In the genomic region with DNA sequence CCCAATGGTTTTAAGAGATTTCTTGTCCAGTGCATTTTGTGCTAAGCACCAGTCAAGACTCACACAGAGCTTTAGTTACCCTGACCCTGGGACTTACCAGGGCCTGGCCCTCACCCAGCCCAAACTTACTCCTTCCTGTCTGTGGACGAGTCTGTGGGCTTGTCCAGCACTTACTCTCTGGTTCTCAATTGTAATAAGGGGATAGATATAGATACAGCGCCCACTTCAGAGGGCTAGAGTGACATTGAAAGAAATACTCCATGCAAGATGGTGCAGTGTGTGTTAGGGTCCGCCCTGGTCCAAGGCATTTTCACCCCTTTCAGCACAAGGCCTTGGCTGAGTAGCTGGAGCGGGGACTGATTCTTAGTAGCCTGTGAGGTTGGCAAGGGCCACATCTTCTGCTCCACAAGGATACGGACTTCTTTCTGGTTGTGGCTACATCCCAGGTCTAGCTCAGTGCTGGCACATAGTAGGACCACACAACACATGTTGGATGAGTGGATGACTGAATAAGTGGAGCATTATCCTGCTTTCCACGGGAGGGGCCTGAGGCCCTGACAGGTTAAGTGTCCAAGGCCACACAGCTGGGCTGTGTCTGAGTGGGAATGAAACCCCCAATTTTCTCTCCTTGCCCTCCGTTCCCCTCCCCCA, we compare ENCODE assay signal across 3 cellular contexts.
TF ChIP-seq lines count a peak whose summit lies in the region.

No MANE protein-coding gene starts in this region.

TF ChIP-seq in SK-N-SH, 30 proteins besides CTCF, POLR2A, EP300 and RAD21 (continued from another document):
- TF ChIP-seq, protein P1, sequence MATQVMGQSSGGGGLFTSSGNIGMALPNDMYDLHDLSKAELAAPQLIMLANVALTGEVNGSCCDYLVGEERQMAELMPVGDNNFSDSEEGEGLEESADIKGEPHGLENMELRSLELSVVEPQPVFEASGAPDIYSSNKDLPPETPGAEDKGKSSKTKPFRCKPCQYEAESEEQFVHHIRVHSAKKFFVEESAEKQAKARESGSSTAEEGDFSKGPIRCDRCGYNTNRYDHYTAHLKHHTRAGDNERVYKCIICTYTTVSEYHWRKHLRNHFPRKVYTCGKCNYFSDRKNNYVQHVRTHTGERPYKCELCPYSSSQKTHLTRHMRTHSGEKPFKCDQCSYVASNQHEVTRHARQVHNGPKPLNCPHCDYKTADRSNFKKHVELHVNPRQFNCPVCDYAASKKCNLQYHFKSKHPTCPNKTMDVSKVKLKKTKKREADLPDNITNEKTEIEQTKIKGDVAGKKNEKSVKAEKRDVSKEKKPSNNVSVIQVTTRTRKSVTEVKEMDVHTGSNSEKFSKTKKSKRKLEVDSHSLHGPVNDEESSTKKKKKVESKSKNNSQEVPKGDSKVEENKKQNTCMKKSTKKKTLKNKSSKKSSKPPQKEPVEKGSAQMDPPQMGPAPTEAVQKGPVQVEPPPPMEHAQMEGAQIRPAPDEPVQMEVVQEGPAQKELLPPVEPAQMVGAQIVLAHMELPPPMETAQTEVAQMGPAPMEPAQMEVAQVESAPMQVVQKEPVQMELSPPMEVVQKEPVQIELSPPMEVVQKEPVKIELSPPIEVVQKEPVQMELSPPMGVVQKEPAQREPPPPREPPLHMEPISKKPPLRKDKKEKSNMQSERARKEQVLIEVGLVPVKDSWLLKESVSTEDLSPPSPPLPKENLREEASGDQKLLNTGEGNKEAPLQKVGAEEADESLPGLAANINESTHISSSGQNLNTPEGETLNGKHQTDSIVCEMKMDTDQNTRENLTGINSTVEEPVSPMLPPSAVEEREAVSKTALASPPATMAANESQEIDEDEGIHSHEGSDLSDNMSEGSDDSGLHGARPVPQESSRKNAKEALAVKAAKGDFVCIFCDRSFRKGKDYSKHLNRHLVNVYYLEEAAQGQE (IDR thresholded peaks at IDR 0.05; ENCODE audit: low read depth, low read length): no peak
- TF ChIP-seq YY1 (IDR thresholded peaks at IDR 0.05; ENCODE audit: low read depth): no peak

TF ChIP-seq in SK-N-SH treated with all-trans-retinoic acid at 6 μM for 48 hours, 23 proteins besides CTCF, POLR2A, EP300 and RAD21 (continued from another document):
- no peak for TF ChIP-seq POU6F1 (CRISPR knock-in tag; IDR thresholded peaks at IDR 0.05; ENCODE audit: borderline replicate concordance, low read depth)
TF ChIP-seq in SK-N-SH treated with all-trans-retinoic acid at 6 μM for 48 hours: peak in this region for 0.

TF ChIP-seq in liver, 16 proteins besides CTCF, POLR2A, EP300 and RAD21 (continued from another document):
- TF ChIP-seq ZBTB33 (IDR thresholded peaks at IDR 0.05) (no peak), NR2F2 (IDR thresholded peaks at IDR 0.05) (no peak)
- TF ChIP-seq, protein P1 (IDR thresholded peaks at IDR 0.05): no peak
